33 cellular contexts compared by ENCODE assay signal in genomic region chr10:132967540-132967939, GRCh38. TPM values are rescaled to one million over a fixed set of nuclear protein-coding genes. Genes with fewer than 3 reads are reported as not detected.
DNase-seq lines count a peak whose midpoint lies in the region; ATAC-seq, FAIRE-seq and TF ChIP-seq lines count a peak whose summit lies in the region.
"Had no signal": no experiment of that assay in that cellular context is flagged by ENCODE, and none has a peak within 500 bp of the region (broad histone marks: within the 10 kb centered on the region; RNA-seq: fewer than 3 reads in every experiment).

No MANE protein-coding gene starts in this region.

- no peaks in the 10 kb centered on the region for H3K9me3 Mint-ChIP-seq in endothelial cell (ENCODE audit: unreplicated experiment)
- H3K9me3 Mint-ChIP-seq: activated naive CD4-positive, alpha-beta T cell treated with anti-CD3 and anti-CD28 coated beads for 36 hours; stimulated activated effector memory CD8-positive, alpha-beta T cell treated with anti-CD3 and anti-CD28 coated beads, Interleukin-12 subunit alpha, Interleukin-12 subunit beta, amount 100 ng/mL, for 72 hours had no signal

- TF ChIP-seq EP300 in H1 (IDR thresholded peaks at IDR 0.05; ENCODE audit: borderline replicate concordance in 1 of 2, low read depth in 2 of 2, low read length in 2 of 2) = no peak

- H3K79me1 ChIP-seq in H1 (ENCODE audit: low read depth, low read length) = peaks cover 2% of the 10 kb centered on the region; the same call in 1 of the 2 replicates

- CTCF ChIA-PET in HEK293 (lab: Yijun Ruan, JAX) = no interaction called here
- CTCF ChIA-PET in H1 (lab: Charles Lee; ENCODE audit: partially characterized antibody) = interaction anchor here (0.8 to 1.5 kb wide), 3 partner anchors 27 to 249 kb away, joined by 3 to 4 read pairs (median 3); no protein-coding TSS in a partner anchor

- intact Hi-C loops in sciatic nerve (cut with DNase I) = no loop called here
- intact Hi-C loops in upper lobe of right lung (cut with DNase I) = no loop called here

- no peak overlapping the region for H3K18ac ChIP-seq in H1 (ENCODE audit: extremely low read depth, low read length)

- no peaks in the 10 kb centered on the region for H3K36me3 Mint-ChIP-seq in endothelial cell (ENCODE audit: low read depth, unreplicated experiment)
- H3K36me3 Mint-ChIP-seq: mesothelial cell of epicardium had no signal

- H3K27me3 ChIP-seq in H1 (replicated peaks in 1 of 4; ENCODE audit: control insufficient read depth in 3 of 4, extremely low read depth in 1 of 4, insufficient read depth in 3 of 4, low read length in 3 of 4) (peaks cover 0 to 2% (median 0%) of the 10 kb centered on the region in 4 experiments; a peak in 3 of 7 replicates), upper lobe of right lung (peaks cover 30% of the 10 kb centered on the region)
- H3K27me3 ChIP-seq: SJCRH30 had no signal

- no peak overlapping the region for H3K23ac ChIP-seq in H1 (ENCODE audit: insufficient read length)

- H3K27ac ChIP-seq in HEK293 (ENCODE audit: extremely low read depth, low read depth, low read length) (no peak overlapping the region), H1 (ENCODE audit: low read depth, low read length) (no peak overlapping the region), upper lobe of right lung (no peak overlapping the region)
- H3K27ac ChIP-seq: body of pancreas, C4-2B, prostate gland, SJCRH30 had no signal

- H2BK12ac ChIP-seq in H1 (ENCODE audit: low read depth, low read length) = peak overlapping the region; percentile 92; the same call in 1 of the 2 replicates

- H4K20me1 ChIP-seq in H1 (replicated peaks in 1 of 2; ENCODE audit: control insufficient read depth in 1 of 2, insufficient read depth in 2 of 2, low read length in 2 of 2) = no peaks in the 10 kb centered on the region

- no peak for FAIRE-seq in H1 (lab: Jason Lieb, UNC)
- FAIRE-seq: endothelial cell of umbilical vein had no signal

- H3K36me3 ChIP-seq in HEK293 (ENCODE audit: control insufficient read depth in 2 of 2, insufficient read depth in 1 of 2, low read length in 2 of 2) (peaks cover 0 to 6% of the 10 kb centered on the region in 2 experiments; a peak in 2 of 3 replicates), H1 (ENCODE audit: control insufficient read depth in 2 of 4, insufficient read depth in 4 of 4, low read length in 3 of 4) (no peaks in the 10 kb centered on the region), upper lobe of right lung (no peaks in the 10 kb centered on the region)
- H3K36me3 ChIP-seq: prostate gland, SJCRH30 had no signal

- no peaks in the 10 kb centered on the region for H3K4me1 Mint-ChIP-seq in endothelial cell (ENCODE audit: unreplicated experiment)

- peaks cover 7% of the 10 kb centered on the region for H3K27me3 Mint-ChIP-seq in endothelial cell (ENCODE audit: unreplicated experiment)

- DNase-seq in NCI-H748 (lab: John Stamatoyannopoulos, UW; ENCODE audit: unreplicated experiment) = peak; percentile 33
- DNase-seq in NCI-H748 treated with DMSO at 0.1 percent for 48 hours (lab: John Stamatoyannopoulos, UW) = no peak
- DNase-seq in H1 (ENCODE audit: low read depth in 1 of 2, low spot score in 2 of 2) = no peak
- DNase-seq in sciatic nerve (ENCODE audit: low spot score) = peak; percentile 35
- no peak for DNase-seq in activated CD8-positive, alpha-beta memory T cell treated with anti-CD3 and anti-CD28 coated beads, Interleukin-2, amount 50 U/mL, for 48 hours
- DNase-seq in endothelial cell (ENCODE audit: low spot score) = no peak
- DNase-seq in upper lobe of right lung = no peak
- DNase-seq: 8988T; activated CD4-positive, CD25-positive, alpha-beta regulatory T cell; activated naive CD4-positive, alpha-beta T cell treated with anti-CD3 and anti-CD28 coated beads for 36 hours; body of pancreas; cerebellar nuclear complex; COR-L47; DMS79; GDM1; immature natural killer cell; Karpas-422; naive thymus-derived CD4-positive, alpha-beta T cell; NCI-H1417 treated with DMSO at 0.1 percent for 48 hours; NCI-H2081; NCI-H345; NCI-H82; SJCRH30; SW 1271; T1000; trophoblast cell had no signal

- no peak overlapping the region for H3K27ac Mint-ChIP-seq in endothelial cell (ENCODE audit: unreplicated experiment)
- H3K27ac Mint-ChIP-seq: activated naive CD4-positive, alpha-beta T cell treated with anti-CD3 and anti-CD28 coated beads for 36 hours; immature natural killer cell; mesothelial cell of epicardium; naive thymus-derived CD4-positive, alpha-beta T cell; stimulated activated effector memory CD8-positive, alpha-beta T cell treated with anti-CD3 and anti-CD28 coated beads, Interleukin-12 subunit alpha, Interleukin-12 subunit beta, amount 100 ng/mL, for 72 hours had no signal

- peak overlapping the region; percentile 92; the same call in 1 of the 2 replicates for H2BK15ac ChIP-seq in H1 (ENCODE audit: low read length)

- H2BK20ac ChIP-seq in H1 (ENCODE audit: low read length) = no peak overlapping the region

- no peaks in the 10 kb centered on the region for H3K9me3 ChIP-seq in HEK293 (ENCODE audit: control insufficient read depth, insufficient read depth, low read depth, low read length)
- H3K9me3 ChIP-seq in H1 (ENCODE audit: insufficient read depth in 2 of 2, low read depth in 1 of 2, low read length in 1 of 2) = no peaks in the 10 kb centered on the region
- no peaks in the 10 kb centered on the region for H3K9me3 ChIP-seq in upper lobe of right lung
- H3K9me3 ChIP-seq: body of pancreas, prostate gland, SJCRH30 had no signal

- WGBS in H1 (ENCODE audit: extremely low coverage in 1 of 2, insufficient coverage in 1 of 2, insufficient read length in 1 of 2, insufficient replicate concordance in 2 of 2, low coverage in 1 of 2, low lambda C conversion rate in 2 of 2, missing lambda C conversion rate in 1 of 2), 2 experiments = 73% methylated on average over 11 of the region's 11 CpGs; no CpG with 5 or more reads in 1 of the 2 experiments

- TF ChIP-seq CTCF in HEK293 (tag by site-specific recombination; IDR thresholded peaks at IDR 0.05) (no peak), H1 (IDR thresholded peaks at IDR 0.05; ENCODE audit: control extremely low read depth in 1 of 3, insufficient read depth in 1 of 3, low read depth in 1 of 3, low read length in 3 of 3) (no peak), endothelial cell (IDR thresholded peaks at IDR 0.05; ENCODE audit: unreplicated experiment) (no peak), upper lobe of right lung (IDR thresholded peaks at IDR 0.05) (no peak)

- H3K79me2 ChIP-seq in H1 (ENCODE audit: control insufficient read depth in 1 of 2, insufficient read depth in 2 of 2, low read length in 2 of 2) = no peaks in the 10 kb centered on the region; a peak in 1 of 4 replicates

- H2AFZ ChIP-seq in H1 (ENCODE audit: low read length) = peak overlapping the region; percentile 91

- no peak overlapping the region for H4K5ac ChIP-seq in H1 (ENCODE audit: insufficient read length, low read depth, low read length)

- no peak overlapping the region for H2BK120ac ChIP-seq in H1 (replicated peaks; ENCODE audit: low read depth, low read length)

- H3K4me1 ChIP-seq in HEK293 (ENCODE audit: control insufficient read depth, insufficient read depth, low read length) = no peaks in the 10 kb centered on the region
- peaks cover 0 to 22% (median 11%) of the 10 kb centered on the region in 4 experiments; a peak in 6 of 7 replicates for H3K4me1 ChIP-seq in H1 (replicated peaks in 1 of 4; ENCODE audit: control insufficient read depth in 3 of 4, insufficient read depth in 4 of 4, low read length in 3 of 4)
- H3K4me1 ChIP-seq in upper lobe of right lung = peaks cover 5% of the 10 kb centered on the region
- H3K4me1 ChIP-seq: prostate gland, SJCRH30 had no signal

- no peak overlapping the region for H3K4me3 Mint-ChIP-seq in endothelial cell (ENCODE audit: unreplicated experiment)
- H3K4me3 Mint-ChIP-seq: activated naive CD4-positive, alpha-beta T cell treated with anti-CD3 and anti-CD28 coated beads for 36 hours; immature natural killer cell; mesothelial cell of epicardium; naive thymus-derived CD4-positive, alpha-beta T cell; stimulated activated effector memory CD8-positive, alpha-beta T cell treated with anti-CD3 and anti-CD28 coated beads, Interleukin-12 subunit alpha, Interleukin-12 subunit beta, amount 100 ng/mL, for 72 hours had no signal

- H3K23me2 ChIP-seq in H1 (ENCODE audit: low read depth, low read length) = peaks cover 6% of the 10 kb centered on the region; the same call in 1 of the 2 replicates

- no peak overlapping the region; the same call in 1 of the 2 replicates for H2BK5ac ChIP-seq in H1 (ENCODE audit: low read depth, low read length)

- POLR2A ChIA-PET in HEK293 (lab: Yijun Ruan, JAX) = interaction anchor here (0.5 kb wide), 1 partner anchor 357 kb away, joined by 4 read pairs; no protein-coding TSS in a partner anchor
- POLR2A ChIA-PET in H1 (lab: Charles Lee; ENCODE audit: partially characterized antibody) = no interaction called here

- no peak overlapping the region for H3K56ac ChIP-seq in H1 (replicated peaks; ENCODE audit: insufficient read length, low read depth, low read length)

- H4K8ac ChIP-seq in H1 (ENCODE audit: extremely low read depth, insufficient read depth, low read length) = no peak overlapping the region

- H2AK5ac ChIP-seq in H1 (ENCODE audit: low read depth, low read length) = no peak overlapping the region

- no peak overlapping the region for H3K4me3 ChIP-seq in HEK293 (ENCODE audit: low read depth, low read length)
- H3K4me3 ChIP-seq in H1 (ENCODE audit: extremely low read depth in 1 of 4, insufficient read depth in 2 of 4, low read depth in 3 of 4, low read length in 4 of 4) = no peak overlapping the region
- H3K4me3 ChIP-seq in upper lobe of right lung = no peak overlapping the region
- H3K4me3 ChIP-seq: body of pancreas, prostate gland, SJCRH30 had no signal

- no peak overlapping the region for H3K9ac ChIP-seq in H1 (replicated peaks in 1 of 4; ENCODE audit: extremely low read depth in 1 of 4, low read depth in 3 of 4, low read length in 3 of 4)

- H4K91ac ChIP-seq in H1 (replicated peaks; ENCODE audit: insufficient read length, low read length) = no peak overlapping the region

- H3K4me2 ChIP-seq in H1 (ENCODE audit: insufficient read depth in 1 of 2, low read depth in 2 of 2, low read length in 2 of 2) = no peak overlapping the region; a peak in 1 of 4 replicates

- no peak overlapping the region for H3K4ac ChIP-seq in H1 (replicated peaks; ENCODE audit: insufficient read length, low read depth, low read length)

- no peak for TF ChIP-seq RAD21 in H1 (IDR thresholded peaks at IDR 0.05 in 1 of 2, conservative IDR thresholded peaks at IDR 0.05 in 1 of 2; ENCODE audit: low read depth in 2 of 2, low read length in 2 of 2)

- TF ChIP-seq POLR2A in H1 (IDR thresholded peaks at IDR 0.05; ENCODE audit: control extremely low read depth in 1 of 2, low read depth in 2 of 2, low read length in 2 of 2) = no peak

- ATAC-seq in sciatic nerve = no peak
- no peak for ATAC-seq in upper lobe of right lung
- ATAC-seq: body of pancreas; naive thymus-derived CD4-positive, alpha-beta T cell; stimulated activated effector memory CD8-positive, alpha-beta T cell treated with anti-CD3 and anti-CD28 coated beads, Interleukin-12 subunit alpha, Interleukin-12 subunit beta, amount 100 ng/mL, for 72 hours had no signal

- H3K14ac ChIP-seq in H1 (ENCODE audit: insufficient read length) = no peak overlapping the region

RNA-seq across cellular contexts. Expression of gene CFAP46, which starts 25.2 kb away (rescaled TPM):
- 3.1 and 4.8 TPM in 2 replicates for total RNA-seq in H1 (2021; fragmentation: NEBNext Ultra II Directional; extraction: Animal tissue kit (Norgen Biotek cat#: 25700))
- 2.2 and 2.6 TPM in 2 replicates for polyA plus RNA-seq in H1 (2011; rRNA removed)
- polyA plus RNA-seq in H1 (2011; cell fraction: cytosol; rRNA removed) = 2.7 TPM
- polyA plus RNA-seq in H1 (2011; cell fraction: nucleus; rRNA removed) = 8.9 TPM
- 2.5 to 4.7 TPM (median 3.4 TPM) in 4 replicates for polyA plus RNA-seq in H1 (2012, experiment 1 of 2)
- 2.7 TPM for polyA plus RNA-seq in H1 (2012, experiment 2 of 2)
- polyA plus RNA-seq in H1 (2013, experiment 1 of 2) = 2.8 TPM
- polyA plus RNA-seq in H1 (2013, experiment 2 of 2) = 2.5 TPM
- 3.9 TPM in 2 replicates for polyA minus RNA-seq in H1 (2011; rRNA and poly(A)+ RNA removed)
- polyA minus RNA-seq in H1 (2011; cell fraction: cytosol; rRNA and poly(A)+ RNA removed) = 0.29 TPM
- polyA minus RNA-seq in H1 (2011; cell fraction: nucleus; rRNA and poly(A)+ RNA removed) = 5.8 TPM
- total RNA-seq in sciatic nerve = 1.1 TPM
- total RNA-seq in endothelial cell (ENCODE audit: unreplicated experiment) = 0.95 TPM
- 0.52 TPM for total RNA-seq in upper lobe of right lung
- total RNA-seq: activated naive CD4-positive, alpha-beta T cell treated with anti-CD3 and anti-CD28 coated beads for 36 hours; subcutaneous adipose tissue had no signal
- polyA plus RNA-seq: immature natural killer cell; naive thymus-derived CD4-positive, alpha-beta T cell had no signal

Comparison
In these comparisons a context has a peak if more than half of its experiments do, and no peak if none do; other contexts are left out.
1. DNase-seq: peak in NCI-H748 (single experiment) and sciatic nerve (single experiment); none in NCI-H748 treated with DMSO at 0.1 percent for 48 hours (single experiment), H1 (0 of 2), activated CD8-positive, alpha-beta memory T cell treated with anti-CD3 and anti-CD28 coated beads, Interleukin-2, amount 50 U/mL, for 48 hours (single experiment), endothelial cell (single experiment) and upper lobe of right lung (single experiment).